Comparison of ENCODE assay signal across 14 cellular contexts in the genomic region with DNA sequence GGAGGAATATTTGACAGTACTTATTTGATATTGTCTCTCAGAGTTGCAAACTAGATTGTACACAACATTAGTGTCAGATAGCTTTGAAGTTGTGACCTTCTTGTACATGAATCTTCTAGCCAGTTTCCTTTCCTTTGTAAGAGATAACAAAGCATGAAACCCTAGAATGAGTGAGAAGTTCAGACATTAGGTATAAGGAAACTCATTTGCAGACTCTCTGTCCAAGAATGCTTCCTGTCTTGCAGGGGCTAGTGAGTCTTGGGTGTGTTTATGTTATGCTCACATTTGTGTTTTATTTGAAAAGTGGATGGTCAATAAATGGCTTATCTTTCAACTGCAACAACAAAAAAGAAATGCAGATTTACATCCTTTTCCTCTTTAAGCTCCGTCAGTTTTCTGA.
DNase-seq lines count a peak whose midpoint lies in the region; ATAC-seq and TF ChIP-seq lines count a peak whose summit lies in the region.
"Had no signal": no experiment of that assay in that cellular context is flagged by ENCODE, and none has a peak within 500 bp of the region (broad histone marks: within the 10 kb centered on the region; RNA-seq: fewer than 3 reads in every experiment).

No MANE protein-coding gene starts in this region.

- no peak overlapping the region for H3K4me3 ChIP-seq in GM06990 (replicated peaks; ENCODE audit: low read depth, low read length)
- H3K4me3 ChIP-seq: BLaER1 had no signal

- ATAC-seq in GM19351 (IDR thresholded peaks at IDR 0.05; ENCODE audit: unreplicated experiment) (peak; percentile 47), HG03342 (IDR thresholded peaks at IDR 0.05; ENCODE audit: unreplicated experiment) (peak; percentile 49), GM21786 (IDR thresholded peaks at IDR 0.05; ENCODE audit: unreplicated experiment) (no peak), HG03039 (IDR thresholded peaks at IDR 0.05; ENCODE audit: unreplicated experiment) (no peak)

- no peaks in the 10 kb centered on the region for H3K36me3 ChIP-seq in GM06990 (ENCODE audit: control insufficient read depth, insufficient read depth, low read length)
- H3K36me3 ChIP-seq: BLaER1 had no signal

- DNase-seq in GM06990 (ENCODE audit: extremely low read depth, insufficient read length) (peak; percentile 24), left kidney (ENCODE audit: low read depth, low spot score) (peak; percentile 12), T-helper 2 cell (no peak), SHP77 treated with DMSO at 0.1 percent for 48 hours (lab: John Stamatoyannopoulos, UW) (no peak)
- DNase-seq: 8988T, AML-193, DMS79, HCEC 1CT, HFFc6 had no signal

- no peak for TF ChIP-seq CTCF in GM06990 (IDR thresholded peaks at IDR 0.05; ENCODE audit: insufficient read depth, low read length, poor library complexity, severe bottlenecking)

- H3K27me3 ChIP-seq in GM06990 (replicated peaks; ENCODE audit: control insufficient read depth, insufficient read depth, low read length) = no peaks in the 10 kb centered on the region; the same call in none of the 2 replicates
- H3K27me3 ChIP-seq: BLaER1 had no signal

Comparison
In these comparisons a context has a peak if more than half of its experiments do, and no peak if none do; other contexts are left out.
1. DNase-seq: peak in GM06990 (single experiment) and left kidney (single experiment); none in T-helper 2 cell (0 of 5) and SHP77 treated with DMSO at 0.1 percent for 48 hours (single experiment).
2. ATAC-seq: peak in GM19351 (single experiment) and HG03342 (single experiment); none in GM21786 (single experiment) and HG03039 (single experiment).